Comparison of ENCODE assay signal across 13 cellular contexts in genomic region chr9:133822439-133823065, GRCh38.
DNase-seq lines count a peak whose midpoint lies in the region; ATAC-seq and TF ChIP-seq lines count a peak whose summit lies in the region.
"Had no signal": no experiment of that assay in that cellular context is flagged by ENCODE, and none has a peak within 500 bp of the region (broad histone marks: within the 10 kb centered on the region; RNA-seq: fewer than 3 reads in every experiment).

No MANE protein-coding gene starts in this region.

- no peak for DNase-seq in activated naive CD8-positive, alpha-beta T cell treated with anti-CD3 and anti-CD28 coated beads for 36 hours
- DNase-seq in spleen (no peak), omental fat pad (ENCODE audit: low spot score) (no peak), GM03348 (ENCODE audit: low spot score) (no peak)
- no peak for DNase-seq in activated CD4-positive, alpha-beta memory T cell treated with anti-CD3 and anti-CD28 coated beads, Interleukin-2, amount 10 ng/mL, durations not matched to agents 7 days and 5 days
- DNase-seq in activated CD4-positive, alpha-beta T cell treated with anti-CD3 and anti-CD28 coated beads, Interleukin-2, amount 50 U/mL, for 1 hour = no peak
- DNase-seq: activated effector memory CD4-positive, alpha-beta T cell treated with anti-CD3 and anti-CD28 coated beads, Interleukin-2, amount 50 U/mL, for 16 hours; esophagus squamous epithelium; NCI-H1105 treated with DMSO at 0.1 percent for 48 hours; NCI-H526 had no signal

- peak overlapping the region in 1 of 8 donors; percentile 35 for H3K4me3 ChIP-seq in spleen
- H3K4me3 ChIP-seq: esophagus squamous epithelium had no signal

- no peaks in the 10 kb centered on the region for H3K27me3 ChIP-seq in spleen (replicated peaks in 1 of 7)
- H3K27me3 ChIP-seq: esophagus squamous epithelium had no signal

- CTCF ChIA-PET in activated CD4-positive, alpha-beta memory T cell treated with anti-CD3 and anti-CD28 coated beads, Interleukin-2, amount 10 ng/mL, durations not matched to agents 7 days and 5 days (lab: Charles Lee) = no interaction called here

- no peaks in the 10 kb centered on the region for H3K36me3 Mint-ChIP-seq in activated naive CD8-positive, alpha-beta T cell treated with anti-CD3 and anti-CD28 coated beads for 36 hours
- H3K36me3 Mint-ChIP-seq in activated CD4-positive, alpha-beta memory T cell treated with anti-CD3 and anti-CD28 coated beads, Interleukin-2, amount 10 ng/mL, durations not matched to agents 7 days and 5 days (ENCODE audit: low read depth) = no peaks in the 10 kb centered on the region

- WGBS in spleen, 5 donors = 64 to 84% (median 77%) methylated on average over 15 of the region's 15 CpGs

- H3K9me3 Mint-ChIP-seq in activated naive CD8-positive, alpha-beta T cell treated with anti-CD3 and anti-CD28 coated beads for 36 hours = no peaks in the 10 kb centered on the region
- no peaks in the 10 kb centered on the region for H3K9me3 Mint-ChIP-seq in activated CD4-positive, alpha-beta memory T cell treated with anti-CD3 and anti-CD28 coated beads, Interleukin-2, amount 10 ng/mL, durations not matched to agents 7 days and 5 days
- H3K9me3 Mint-ChIP-seq: central memory CD8-positive, alpha-beta T cell had no signal

- no peaks in the 10 kb centered on the region for H3K4me1 Mint-ChIP-seq in activated naive CD8-positive, alpha-beta T cell treated with anti-CD3 and anti-CD28 coated beads for 36 hours
- no peaks in the 10 kb centered on the region for H3K4me1 Mint-ChIP-seq in activated CD4-positive, alpha-beta memory T cell treated with anti-CD3 and anti-CD28 coated beads, Interleukin-2, amount 10 ng/mL, durations not matched to agents 7 days and 5 days
- H3K4me1 Mint-ChIP-seq: central memory CD8-positive, alpha-beta T cell had no signal

- H3K4me3 Mint-ChIP-seq in activated naive CD8-positive, alpha-beta T cell treated with anti-CD3 and anti-CD28 coated beads for 36 hours = no peak overlapping the region
- no peak overlapping the region for H3K4me3 Mint-ChIP-seq in activated CD4-positive, alpha-beta memory T cell treated with anti-CD3 and anti-CD28 coated beads, Interleukin-2, amount 10 ng/mL, durations not matched to agents 7 days and 5 days
- H3K4me3 Mint-ChIP-seq: central memory CD8-positive, alpha-beta T cell had no signal

- ATAC-seq in GM18867 (IDR thresholded peaks at IDR 0.05; ENCODE audit: unreplicated experiment) = peak; percentile 43
- ATAC-seq in HG02798 (IDR thresholded peaks at IDR 0.05; ENCODE audit: poor library complexity, unreplicated experiment) = peak; percentile 44
- no peak for ATAC-seq in omental fat pad (ENCODE audit: low FRiP score)

- no peak for TF ChIP-seq POLR2A in spleen (IDR thresholded peaks at IDR 0.05)

- H3K4me1 ChIP-seq in spleen = peaks cover 0 to 62% (median 41%) of the 10 kb centered on the region in 6 donors
- H3K4me1 ChIP-seq: esophagus squamous epithelium had no signal

- TF ChIP-seq CTCF in spleen (IDR thresholded peaks at IDR 0.05 in 8 of 11, conservative IDR thresholded peaks at IDR 0.05 in 3 of 11) = no peak
- no peak for TF ChIP-seq CTCF in omental fat pad (IDR thresholded peaks at IDR 0.05)

- peak overlapping the region; percentile 39 for H3K27ac Mint-ChIP-seq in activated naive CD8-positive, alpha-beta T cell treated with anti-CD3 and anti-CD28 coated beads for 36 hours
- no peak overlapping the region for H3K27ac Mint-ChIP-seq in activated CD4-positive, alpha-beta memory T cell treated with anti-CD3 and anti-CD28 coated beads, Interleukin-2, amount 10 ng/mL, durations not matched to agents 7 days and 5 days

- POLR2A ChIA-PET in activated CD4-positive, alpha-beta memory T cell treated with anti-CD3 and anti-CD28 coated beads, Interleukin-2, amount 10 ng/mL, durations not matched to agents 7 days and 5 days (lab: Charles Lee) = no interaction called here

- H3K27ac ChIP-seq in spleen = peak overlapping the region in 7 of 8 donors; percentile 47 to 79 (median 60)
- H3K27ac ChIP-seq: esophagus squamous epithelium had no signal

- H3K9me3 ChIP-seq in spleen = no peaks in the 10 kb centered on the region
- H3K9me3 ChIP-seq: esophagus squamous epithelium had no signal

- H3K36me3 ChIP-seq in spleen = peaks cover 0 to 6% (median 0%) of the 10 kb centered on the region in 6 donors
- H3K36me3 ChIP-seq: esophagus squamous epithelium had no signal

- no peaks in the 10 kb centered on the region for H3K27me3 Mint-ChIP-seq in activated naive CD8-positive, alpha-beta T cell treated with anti-CD3 and anti-CD28 coated beads for 36 hours
- H3K27me3 Mint-ChIP-seq in activated CD4-positive, alpha-beta memory T cell treated with anti-CD3 and anti-CD28 coated beads, Interleukin-2, amount 10 ng/mL, durations not matched to agents 7 days and 5 days = no peaks in the 10 kb centered on the region
- H3K27me3 Mint-ChIP-seq: central memory CD8-positive, alpha-beta T cell had no signal

- intact Hi-C loops in spleen (cut with DNase I; ENCODE audit: low total_unique reads) = no loop called here
